ENCODE assay signal across 12 cellular contexts in genomic region chr1:16019580-16020277, GRCh38. TPM values are rescaled to one million over a fixed set of nuclear protein-coding genes. Genes with fewer than 3 reads are reported as not detected.
DNase-seq lines count a peak whose midpoint lies in the region; ATAC-seq and TF ChIP-seq lines count a peak whose summit lies in the region.
"Had no signal": no experiment of that assay in that cellular context is flagged by ENCODE, and none has a peak within 500 bp of the region (broad histone marks: within the 10 kb centered on the region; RNA-seq: fewer than 3 reads in every experiment).

No MANE protein-coding gene starts in this region.

- TF ChIP-seq CTCF in astrocyte of the spinal cord (IDR thresholded peaks at IDR 0.05; ENCODE audit: low read depth, low read length) (no peak), smooth muscle cell (IDR thresholded peaks at IDR 0.05; ENCODE audit: borderline replicate concordance, insufficient read depth, poor library complexity, severe bottlenecking) (no peak)

- DNase-seq in EL (peak; percentile 40), astrocyte of the spinal cord (ENCODE audit: low read depth, low spot score) (peak; percentile 12), smooth muscle cell (lab: John Stamatoyannopoulos, UW; ENCODE audit: unreplicated experiment) (peak; percentile 28), HuH-7 (ENCODE audit: low spot score) (no peak)
- no peak for DNase-seq in stimulated activated naive CD4-positive, alpha-beta T cell treated with Interleukin-2 at 50 U/mL for 16 hours (lab: John Stamatoyannopoulos, UW)
- DNase-seq in central memory CD4-positive, alpha-beta T cell = no peak
- DNase-seq: activated T-cell treated with anti-CD3 and anti-CD28 coated beads, Interleukin-2, amount 50 U/mL, for 24 hours; NCI-H524 had no signal

- peak overlapping the region; percentile 82 for H3K4me2 ChIP-seq in smooth muscle cell

- no peak overlapping the region for H3K4me3 ChIP-seq in astrocyte of the spinal cord (ENCODE audit: low read depth, low read length)
- H3K4me3 ChIP-seq in iPS-15b (ENCODE audit: low read depth, low read length) = no peak overlapping the region
- no peak overlapping the region for H3K4me3 ChIP-seq in smooth muscle cell

- peak overlapping the region; percentile 8 for H3K9ac ChIP-seq in iPS-15b (ENCODE audit: low read depth, low read length)
- H3K9ac ChIP-seq in smooth muscle cell (ENCODE audit: low read depth) = peak overlapping the region; percentile 73

- H3K36me3 ChIP-seq in iPS-15b (ENCODE audit: control insufficient read depth, insufficient read depth, low read length) (no peaks in the 10 kb centered on the region), smooth muscle cell (ENCODE audit: low read depth) (no peaks in the 10 kb centered on the region)

- H3K27ac ChIP-seq in smooth muscle cell (ENCODE audit: low read depth) = peak overlapping the region; percentile 95

- no peaks in the 10 kb centered on the region for H3F3A ChIP-seq in smooth muscle cell (ENCODE audit: low read depth)

- H3K4me1 ChIP-seq in iPS-15b (ENCODE audit: control insufficient read depth, insufficient read depth, low read length) (peaks cover 2% of the 10 kb centered on the region), smooth muscle cell (ENCODE audit: low read depth) (peaks cover 19% of the 10 kb centered on the region)

- in situ Hi-C loops in astrocyte of the spinal cord (cut with HindIII; ENCODE audit: low sequenced_read_pairs) = no loop called here

- 16% methylated on average over 8 of the region's 11 CpGs for WGBS in smooth muscle cell (ENCODE audit: low lambda C conversion rate)

- no peak for ATAC-seq in GM19452 (IDR thresholded peaks at IDR 0.05; ENCODE audit: unreplicated experiment)

- no peaks in the 10 kb centered on the region for H4K20me1 ChIP-seq in smooth muscle cell (ENCODE audit: low read depth)

- H2AFZ ChIP-seq in smooth muscle cell (ENCODE audit: low read depth) = no peak overlapping the region

- H3K27me3 ChIP-seq in iPS-15b (ENCODE audit: control insufficient read depth, insufficient read depth, low read length) = peaks cover 10% of the 10 kb centered on the region
- no peaks in the 10 kb centered on the region for H3K27me3 ChIP-seq in smooth muscle cell (ENCODE audit: low read depth)

- no peaks in the 10 kb centered on the region for H3K79me2 ChIP-seq in smooth muscle cell (ENCODE audit: low read depth)

- no peaks in the 10 kb centered on the region for H3K9me3 ChIP-seq in iPS-15b (ENCODE audit: control insufficient read depth, insufficient read depth, low read length)
- no peaks in the 10 kb centered on the region for H3K9me3 ChIP-seq in smooth muscle cell (replicated peaks; ENCODE audit: low read depth)

RNA-seq across cellular contexts. Expression of gene HSPB7, which starts 1.9 kb away (rescaled TPM):
- 18.1 and 23.0 TPM in 2 replicates for total RNA-seq in smooth muscle cell
- polyA plus RNA-seq in smooth muscle cell = 80.5 and 82.8 TPM in 2 replicates
- total RNA-seq: dermis microvascular lymphatic vessel endothelial cell had no signal

RNA-seq across cellular contexts. Expression of gene CLCNKA, which starts 2.1 kb away (rescaled TPM):
- not detected in 2 replicates for total RNA-seq in smooth muscle cell
- 0.46 TPM in 1 of 2 replicates, not detected in the other for polyA plus RNA-seq in smooth muscle cell
- total RNA-seq: dermis microvascular lymphatic vessel endothelial cell had no signal

RNA-seq across cellular contexts. Expression of gene SRARP, which starts 15.7 kb away (rescaled TPM):
- not detected in 2 replicates for total RNA-seq in smooth muscle cell
- not detected in 2 replicates for polyA plus RNA-seq in smooth muscle cell
- total RNA-seq: subcutaneous adipose tissue had no signal

RNA-seq across cellular contexts. Expression of gene CLCNKB, which starts 23.9 kb away (rescaled TPM):
- 0.13 and 0.76 TPM in 2 replicates for total RNA-seq in smooth muscle cell
- 0.30 and 0.86 TPM in 2 replicates for polyA plus RNA-seq in smooth muscle cell

RNA-seq across cellular contexts. Expression of gene ZBTB17, which starts 43.8 kb away (rescaled TPM):
- total RNA-seq in smooth muscle cell = 19.6 and 29.4 TPM in 2 replicates
- 42.5 and 43.0 TPM in 2 replicates for polyA plus RNA-seq in smooth muscle cell

Comparison
In these comparisons a context has a peak if more than half of its experiments do, and no peak if none do; other contexts are left out.
1. DNase-seq: peak in EL (single experiment), astrocyte of the spinal cord (single experiment) and smooth muscle cell (single experiment); none in HuH-7 (single experiment), stimulated activated naive CD4-positive, alpha-beta T cell treated with Interleukin-2 at 50 U/mL for 16 hours (single experiment) and central memory CD4-positive, alpha-beta T cell (single experiment).